Comparison of ENCODE assay signal across 24 cellular contexts in the genomic region with DNA sequence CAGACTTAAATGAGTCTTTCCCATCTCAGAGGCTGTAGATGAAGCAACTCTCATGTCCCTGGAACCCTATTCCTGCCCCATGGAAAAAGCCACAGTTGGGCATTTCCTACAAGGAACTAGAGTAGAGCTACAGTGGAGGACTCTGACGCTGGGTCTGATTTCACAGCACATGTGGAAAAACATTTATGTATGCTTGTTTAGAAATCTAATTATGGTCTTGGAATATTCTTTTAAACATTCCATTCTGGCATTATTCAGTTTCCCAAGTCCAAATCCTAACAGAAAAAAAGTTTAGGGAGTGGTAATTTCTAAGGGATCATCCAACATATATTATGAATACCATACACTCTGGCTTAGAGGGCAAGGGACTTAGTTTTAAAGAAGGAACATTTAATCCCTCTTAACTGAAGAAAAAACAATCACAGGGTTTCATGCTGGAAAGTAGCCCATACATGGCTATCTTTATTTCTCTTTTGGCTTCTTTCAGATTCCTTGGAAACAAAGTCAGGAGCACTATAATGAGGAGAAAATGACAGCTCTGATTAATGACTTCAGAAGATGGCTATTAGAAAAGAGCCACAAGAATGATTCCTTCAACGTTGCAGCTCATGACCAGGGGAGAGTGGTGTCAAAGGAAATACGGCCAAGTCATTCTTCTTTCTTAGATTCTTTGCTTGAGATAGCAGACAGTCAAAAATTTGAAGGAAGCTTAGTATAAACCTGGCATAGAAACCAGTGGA. TPM values are rescaled to one million over a fixed set of nuclear protein-coding genes. Genes with fewer than 3 reads are reported as not detected.
"Had no signal": no experiment of that assay in that cellular context is flagged by ENCODE, and none has a peak within 500 bp of the region (broad histone marks: within the 10 kb centered on the region; RNA-seq: fewer than 3 reads in every experiment).

No MANE protein-coding gene starts in this region.

- ATAC-seq: esophagus mucosa; gastroesophageal sphincter; heart right ventricle; left colon; right lobe of liver; stimulated activated effector memory CD8-positive, alpha-beta T cell treated with anti-CD3 and anti-CD28 coated beads, Interleukin-12 subunit alpha, Interleukin-12 subunit beta, amount 100 ng/mL, for 72 hours had no signal

- H3K4me1 Mint-ChIP-seq: activated CD4-positive, alpha-beta T cell treated with anti-CD3 and anti-CD28 coated beads, Interleukin-2, amount 10 ng/mL, durations not matched to agents 24 days and 14 days; activated naive CD8-positive, alpha-beta T cell treated with anti-CD3 and anti-CD28 coated beads for 36 hours; mesothelial cell of epicardium; nephron progenitor cell; stimulated activated effector memory CD8-positive, alpha-beta T cell treated with anti-CD3 and anti-CD28 coated beads, Interleukin-12 subunit alpha, Interleukin-12 subunit beta, amount 100 ng/mL, for 72 hours had no signal

- H3K36me3 ChIP-seq: ascending aorta, colonic mucosa, gastroesophageal sphincter, heart right ventricle, right lobe of liver, tibial artery, vagina had no signal

- H3K27ac ChIP-seq: colonic mucosa, gastroesophageal sphincter, heart right ventricle, right lobe of liver, vagina had no signal

- H3K4me3 Mint-ChIP-seq: activated CD4-positive, alpha-beta T cell treated with anti-CD3 and anti-CD28 coated beads, Interleukin-2, amount 10 ng/mL, durations not matched to agents 24 days and 14 days; activated naive CD8-positive, alpha-beta T cell treated with anti-CD3 and anti-CD28 coated beads for 36 hours; mesothelial cell of epicardium; nephron progenitor cell; stimulated activated effector memory CD8-positive, alpha-beta T cell treated with anti-CD3 and anti-CD28 coated beads, Interleukin-12 subunit alpha, Interleukin-12 subunit beta, amount 100 ng/mL, for 72 hours had no signal

- DNase-seq: activated CD4-positive, alpha-beta T cell treated with anti-CD3 and anti-CD28 coated beads, Interleukin-2, amount 10 ng/mL, durations not matched to agents 24 days and 14 days; activated CD4-positive, CD25-positive, alpha-beta regulatory T cell; activated CD8-positive, alpha-beta memory T cell treated with anti-CD3 and anti-CD28 coated beads, Interleukin-2, amount 50 U/mL, for 48 hours; activated gamma-delta T cell treated with Interleukin-2 at 50 U/mL for 16 hours; activated naive CD8-positive, alpha-beta T cell treated with anti-CD3 and anti-CD28 coated beads for 36 hours; caudate nucleus; colonic mucosa; heart right ventricle; left colon; nephron progenitor cell; occipital lobe; right lobe of liver; stimulated activated CD4-positive, alpha-beta T cell treated with anti-CD3 and anti-CD28 coated beads, Interleukin-12 subunit alpha, Interleukin-12 subunit beta, amount 100 ng/mL, for 4 hours; T-helper 2 cell; tibial artery had no signal

- H3K36me3 Mint-ChIP-seq: activated naive CD8-positive, alpha-beta T cell treated with anti-CD3 and anti-CD28 coated beads for 36 hours; mesothelial cell of epicardium; stimulated activated effector memory CD8-positive, alpha-beta T cell treated with anti-CD3 and anti-CD28 coated beads, Interleukin-12 subunit alpha, Interleukin-12 subunit beta, amount 100 ng/mL, for 72 hours had no signal

- H3K27ac Mint-ChIP-seq: activated CD4-positive, alpha-beta T cell treated with anti-CD3 and anti-CD28 coated beads, Interleukin-2, amount 10 ng/mL, durations not matched to agents 24 days and 14 days; activated naive CD8-positive, alpha-beta T cell treated with anti-CD3 and anti-CD28 coated beads for 36 hours; mesothelial cell of epicardium; nephron progenitor cell; progenitor cell of endocrine pancreas; stimulated activated effector memory CD8-positive, alpha-beta T cell treated with anti-CD3 and anti-CD28 coated beads, Interleukin-12 subunit alpha, Interleukin-12 subunit beta, amount 100 ng/mL, for 72 hours had no signal

- H3K27me3 Mint-ChIP-seq: activated CD4-positive, alpha-beta T cell treated with anti-CD3 and anti-CD28 coated beads, Interleukin-2, amount 10 ng/mL, durations not matched to agents 24 days and 14 days; activated naive CD8-positive, alpha-beta T cell treated with anti-CD3 and anti-CD28 coated beads for 36 hours; progenitor cell of endocrine pancreas had no signal

- H3K4me1 ChIP-seq: colonic mucosa, gastroesophageal sphincter, right lobe of liver, vagina had no signal

- H3K9me3 Mint-ChIP-seq: activated CD4-positive, alpha-beta T cell treated with anti-CD3 and anti-CD28 coated beads, Interleukin-2, amount 10 ng/mL, durations not matched to agents 24 days and 14 days; activated naive CD8-positive, alpha-beta T cell treated with anti-CD3 and anti-CD28 coated beads for 36 hours; stimulated activated effector memory CD8-positive, alpha-beta T cell treated with anti-CD3 and anti-CD28 coated beads, Interleukin-12 subunit alpha, Interleukin-12 subunit beta, amount 100 ng/mL, for 72 hours had no signal

- H3K27me3 ChIP-seq: ascending aorta, colonic mucosa, gastroesophageal sphincter, heart right ventricle, right lobe of liver, tibial artery, vagina had no signal

- H3K9me3 ChIP-seq: ascending aorta, colonic mucosa, gastroesophageal sphincter, heart right ventricle, right lobe of liver, tibial artery, vagina had no signal

- H3K4me3 ChIP-seq: ascending aorta, colonic mucosa, gastroesophageal sphincter, heart right ventricle, lung, right lobe of liver, tibial artery, vagina had no signal

RNA-seq across cellular contexts. Expression of a gene that starts 56.0 kb away (rescaled TPM):
- total RNA-seq: activated CD4-positive, alpha-beta T cell treated with anti-CD3 and anti-CD28 coated beads, Interleukin-2, amount 10 ng/mL, durations not matched to agents 24 days and 14 days; activated naive CD8-positive, alpha-beta T cell treated with anti-CD3 and anti-CD28 coated beads for 36 hours; ascending aorta; colonic mucosa; esophagus mucosa; gastroesophageal sphincter; heart right ventricle; left colon; lung; mesothelial cell of epicardium; occipital lobe; progenitor cell of endocrine pancreas; right lobe of liver; subcutaneous adipose tissue; vagina had no signal
